17 cellular contexts compared by ENCODE assay signal in genomic region chr12:105502426-105502930, GRCh38.
DNase-seq lines count a peak whose midpoint lies in the region; ATAC-seq and TF ChIP-seq lines count a peak whose summit lies in the region.
"Had no signal": no experiment of that assay in that cellular context is flagged by ENCODE, and none has a peak within 500 bp of the region (broad histone marks: within the 10 kb centered on the region; RNA-seq: fewer than 3 reads in every experiment).

No MANE protein-coding gene starts in this region.

- no peak overlapping the region for H2BK5ac ChIP-seq in H9 (ENCODE audit: insufficient read length, low read length)

- H4K91ac ChIP-seq in H9 (ENCODE audit: insufficient read length, low read depth, low read length): no peak overlapping the region

- WGBS in H9 (ENCODE audit: extremely low coverage, insufficient read length, low lambda C conversion rate): no CpG with 5 or more reads among the region's 4 CpGs
- 58% methylated on average over 4 of the region's 4 CpGs for WGBS in esophagus muscularis mucosa

- TF ChIP-seq CTCF in H9 (conservative IDR thresholded peaks at IDR 0.05): peak; percentile 34; the same call in 2 of the 3 replicates
- no peak for TF ChIP-seq CTCF in esophagus muscularis mucosa (IDR thresholded peaks at IDR 0.05)
- no peak for TF ChIP-seq CTCF in mesothelial cell of epicardium (IDR thresholded peaks at IDR 0.05; ENCODE audit: unreplicated experiment)
- TF ChIP-seq CTCF in osteocyte (IDR thresholded peaks at IDR 0.05): no peak

- H3K4me3 ChIP-seq in esophagus muscularis mucosa: no peak overlapping the region
- H3K4me3 ChIP-seq: GM12878, GM23248, HAP-1 had no signal

- H3K27me3 Mint-ChIP-seq in H9 (ENCODE audit: low read depth) (peaks cover 2% of the 10 kb centered on the region; the same call in 1 of the 2 replicates), mesothelial cell of epicardium (ENCODE audit: low read depth) (no peaks in the 10 kb centered on the region), osteocyte (ENCODE audit: unreplicated experiment) (no peaks in the 10 kb centered on the region)

- no peaks in the 10 kb centered on the region for H3K36me3 ChIP-seq in esophagus muscularis mucosa
- H3K36me3 ChIP-seq: HAP-1 had no signal

- H2AK5ac ChIP-seq in H9 (ENCODE audit: insufficient read length, low read length): no peak overlapping the region

- no peak overlapping the region for H2BK120ac ChIP-seq in H9 (ENCODE audit: low read depth, low read length, poor library complexity, severe bottlenecking)

- H2BK15ac ChIP-seq in H9 (ENCODE audit: low read depth, low read length): no peak overlapping the region

- no peak overlapping the region for H3K14ac ChIP-seq in H9 (ENCODE audit: insufficient read depth, low read length)

- no peak overlapping the region for H3T11ph ChIP-seq in H9 (ENCODE audit: low read length)

- H3K4me1 ChIP-seq in H9 (ENCODE audit: insufficient read depth, low read length): 0 out of 2 replicates have a peak, but pooled peaks cover 2% of the 10 kb centered on the region
- no peaks in the 10 kb centered on the region for H3K4me1 ChIP-seq in esophagus muscularis mucosa

- no peaks in the 10 kb centered on the region for H3K36me3 Mint-ChIP-seq in H9 (ENCODE audit: insufficient read depth in 1 of 3, low read depth in 3 of 3)
- H3K36me3 Mint-ChIP-seq in mesothelial cell of epicardium: peaks cover 5% of the 10 kb centered on the region
- H3K36me3 Mint-ChIP-seq in osteocyte (ENCODE audit: unreplicated experiment): peaks cover 3% of the 10 kb centered on the region

- no peak overlapping the region for H3K18ac ChIP-seq in H9 (ENCODE audit: insufficient read length, low read depth, low read length)

- DNase-seq in H9 (peak; percentile 61), esophagus muscularis mucosa (ENCODE audit: extremely low spot score) (peak; percentile 70), mesothelial cell of epicardium (ENCODE audit: low spot score in 2 of 2, unreplicated experiment in 2 of 2) (no peak), osteocyte (ENCODE audit: extremely low spot score, unreplicated experiment) (peak; percentile 32), NOMO-1 treated with dmso at 0.1 percent for 144 hours (lab: John Stamatoyannopoulos, UW; ENCODE audit: unreplicated experiment) (no peak)
- DNase-seq in activated CD4-positive, alpha-beta T cell treated with anti-CD3 and anti-CD28 coated beads for 4 hours: no peak
- DNase-seq: C1 segment of cervical spinal cord; Calu3; CD4-positive, alpha-beta T cell; DMS 273 treated with DMSO at 0.1 percent for 48 hours; GM23248 had no signal

- H3K56ac ChIP-seq in H9 (ENCODE audit: insufficient read length, low read depth, low read length): no peak overlapping the region

- no peak overlapping the region for H3K4me2 ChIP-seq in H9 (ENCODE audit: insufficient read depth, insufficient read length, low read length)

- no peaks in the 10 kb centered on the region for H4K20me1 ChIP-seq in H9 (ENCODE audit: control insufficient read depth, insufficient read depth, insufficient read length)

- H3K4me3 Mint-ChIP-seq in H9: no peak overlapping the region
- H3K4me3 Mint-ChIP-seq in mesothelial cell of epicardium: no peak overlapping the region
- no peak overlapping the region for H3K4me3 Mint-ChIP-seq in osteocyte (ENCODE audit: unreplicated experiment)
- H3K4me3 Mint-ChIP-seq: B cell; CD4-positive, alpha-beta T cell had no signal

- no peak overlapping the region for H3K23ac ChIP-seq in H9 (ENCODE audit: insufficient read length, low read depth, low read length)

- ATAC-seq in HG02798 (IDR thresholded peaks at IDR 0.05; ENCODE audit: poor library complexity, unreplicated experiment) (no peak), HG02884 (IDR thresholded peaks at IDR 0.05; ENCODE audit: unreplicated experiment) (no peak)
- ATAC-seq: GM12878, HepG2 had no signal

- H3K27me3 ChIP-seq in H9 (ENCODE audit: insufficient read depth, low read length): no peaks in the 10 kb centered on the region
- H3K27me3 ChIP-seq in esophagus muscularis mucosa: peaks cover 0 to 8% (median 0%) of the 10 kb centered on the region in 4 donors

- H3K4ac ChIP-seq in H9 (ENCODE audit: low read depth, low read length): no peak overlapping the region

- intact Hi-C loops in esophagus muscularis mucosa (cut with DNase I): no loop called here

- H3K9me3 ChIP-seq in H9 (ENCODE audit: control insufficient read depth, low read depth, low read length) (no peaks in the 10 kb centered on the region), esophagus muscularis mucosa (peaks cover 0 to 8% (median 4%) of the 10 kb centered on the region in 4 donors)
- H3K9me3 ChIP-seq: HAP-1 had no signal

- TF ChIP-seq EP300 in esophagus muscularis mucosa (IDR thresholded peaks at IDR 0.05): no peak

- peaks cover 3 to 10% of the 10 kb centered on the region in 2 experiments for H3K9me3 Mint-ChIP-seq in H9
- peaks cover 12% of the 10 kb centered on the region for H3K9me3 Mint-ChIP-seq in mesothelial cell of epicardium
- H3K9me3 Mint-ChIP-seq in osteocyte (ENCODE audit: unreplicated experiment): peaks cover 4% of the 10 kb centered on the region

- H3K23me2 ChIP-seq in H9 (ENCODE audit: insufficient read length, low read depth, low read length, poor library complexity, severe bottlenecking): no peaks in the 10 kb centered on the region

- no peak for TF ChIP-seq POLR2A in esophagus muscularis mucosa (IDR thresholded peaks at IDR 0.05; ENCODE audit: low read depth)

- no peak overlapping the region for H2BK20ac ChIP-seq in H9 (ENCODE audit: low read depth, low read length, poor library complexity, severe bottlenecking)

- H3K79me2 ChIP-seq in H9 (ENCODE audit: insufficient read depth, low read length): no peaks in the 10 kb centered on the region

- no peak overlapping the region for H3K9ac ChIP-seq in H9 (ENCODE audit: extremely low read depth, insufficient read length, low read length)
- H3K9ac ChIP-seq: GM23248 had no signal

- no peaks in the 10 kb centered on the region for H3K79me1 ChIP-seq in H9 (ENCODE audit: insufficient read depth, low read depth, low read length, poor library complexity, severe bottlenecking)

- H3K27ac Mint-ChIP-seq in H9 (no peak overlapping the region), mesothelial cell of epicardium (peak overlapping the region; percentile 34), osteocyte (ENCODE audit: unreplicated experiment) (no peak overlapping the region)
- H3K27ac Mint-ChIP-seq: B cell; CD4-positive, alpha-beta T cell had no signal

- no peak overlapping the region for H2AFZ ChIP-seq in H9 (ENCODE audit: low read length)
- H2AFZ ChIP-seq: GM23248 had no signal

- H4K5ac ChIP-seq in H9 (ENCODE audit: insufficient read length, low read depth, low read length): no peak overlapping the region

- H3K27ac ChIP-seq in H9 (ENCODE audit: insufficient read length, low read depth, low read length): no peak overlapping the region
- H3K27ac ChIP-seq in esophagus muscularis mucosa (replicated peaks in 1 of 4): no peak overlapping the region
- H3K27ac ChIP-seq: GM23248 had no signal

- H3K4me1 Mint-ChIP-seq in H9 (peaks cover 2 to 6% of the 10 kb centered on the region in 2 experiments; a peak in 2 of 4 replicates), mesothelial cell of epicardium (peaks cover 20% of the 10 kb centered on the region), osteocyte (ENCODE audit: unreplicated experiment) (peaks cover 11% of the 10 kb centered on the region)
- H3K4me1 Mint-ChIP-seq: B cell had no signal

- no peak overlapping the region for H4K8ac ChIP-seq in H9 (replicated peaks; ENCODE audit: insufficient read length, low read depth, low read length)

- H2BK12ac ChIP-seq in H9 (ENCODE audit: insufficient read length, low read depth, low read length): no peak overlapping the region

Comparison
In these comparisons a context has a peak if more than half of its experiments do, and no peak if none do; other contexts are left out.
1. DNase-seq: peak in H9 (single experiment), esophagus muscularis mucosa (single experiment) and osteocyte (single experiment); none in mesothelial cell of epicardium (0 of 2), NOMO-1 treated with dmso at 0.1 percent for 144 hours (single experiment) and activated CD4-positive, alpha-beta T cell treated with anti-CD3 and anti-CD28 coated beads for 4 hours (0 of 2).